In the genomic region with DNA sequence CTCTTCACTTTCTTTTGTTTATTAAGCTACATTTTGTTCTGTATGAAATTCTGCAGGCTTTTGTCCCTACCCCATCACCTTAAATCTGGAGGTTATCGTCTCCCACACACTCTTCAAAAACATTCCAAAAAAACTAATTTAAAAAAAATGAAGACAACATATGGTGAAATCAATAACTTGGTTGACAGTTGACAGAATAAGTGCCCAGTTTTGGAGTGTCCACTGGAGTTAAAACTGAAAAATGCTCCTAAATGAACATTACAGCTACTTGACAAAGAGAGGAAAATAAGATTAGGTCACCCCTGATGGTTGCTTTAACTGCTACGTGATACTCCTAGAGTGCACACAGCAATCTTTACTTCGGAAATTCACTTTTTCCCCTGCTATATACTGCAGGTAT, we compare ENCODE assay signal across 9 cellular contexts. TPM values are rescaled to one million over a fixed set of nuclear protein-coding genes. Genes with fewer than 3 reads are reported as not detected.
DNase-seq lines count a peak whose midpoint lies in the region; ATAC-seq, FAIRE-seq and TF ChIP-seq lines count a peak whose summit lies in the region.
"Had no signal": no experiment of that assay in that cellular context is flagged by ENCODE, and none has a peak within 500 bp of the region (broad histone marks: within the 10 kb centered on the region; RNA-seq: fewer than 3 reads in every experiment).

No MANE protein-coding gene starts in this region.

- peak overlapping the region; percentile 34 for H3K27ac ChIP-seq in brain microvascular endothelial cell

- H3K27me3 ChIP-seq in brain microvascular endothelial cell (replicated peaks), result no peaks in the 10 kb centered on the region

- no peak for ATAC-seq in naive B cell (ENCODE audit: low read depth in 2 of 2)

- peak overlapping the region; percentile 89 to 98 (median 96) for H3K4me3 Mint-ChIP-seq in naive B cell

- H3K36me3 ChIP-seq in brain microvascular endothelial cell (replicated peaks), result no peaks in the 10 kb centered on the region

- DNase-seq in AG09309 (ENCODE audit: low read depth) (no peak), HT-29 (ENCODE audit: low spot score) (peak; percentile 16), brain microvascular endothelial cell (no peak), naive B cell (no peak), H54 (ENCODE audit: insufficient read length, low spot score) (no peak), dedifferentiated amniotic fluid mesenchymal stem cell (ENCODE audit: extremely low spot score) (no peak), NCI-H1694 (lab: John Stamatoyannopoulos, UW) (no peak)
- no peak for DNase-seq in activated CD8-positive, alpha-beta memory T cell treated with anti-CD3 and anti-CD28 coated beads, Interleukin-2, amount 50 U/mL, for 48 hours

- peak overlapping the region; percentile 91 for H3K4me3 ChIP-seq in AG09309 (ENCODE audit: control insufficient read depth, low read depth, low read length)
- peak overlapping the region; percentile 89 for H3K4me3 ChIP-seq in brain microvascular endothelial cell (ENCODE audit: low read depth, low read length)

- in situ Hi-C loops in brain microvascular endothelial cell (cut with HindIII; ENCODE audit: low pct_ligation_motif_present, low sequenced_read_pairs), result no loop called here

- TF ChIP-seq CTCF in AG09309 (IDR thresholded peaks at IDR 0.05; ENCODE audit: control insufficient read depth, insufficient read depth, low read depth, low read length, missing control alignments) (no peak), brain microvascular endothelial cell (IDR thresholded peaks at IDR 0.05; ENCODE audit: low read depth, low read length, missing control alignments) (no peak)

- no peak for FAIRE-seq in H54 (lab: Jason Lieb, UNC)
- FAIRE-seq: colon had no signal

- peaks cover 28 to 35% (median 31%) of the 10 kb centered on the region in 3 donors for H3K4me1 Mint-ChIP-seq in naive B cell

- no peaks in the 10 kb centered on the region for H3K27me3 Mint-ChIP-seq in naive B cell

- TF ChIP-seq POLR2A in H54 (IDR thresholded peaks at IDR 0.05; ENCODE audit: low read depth, low read length), result no peak

- H3K9me3 Mint-ChIP-seq in naive B cell, result peaks cover 0 to 2% (median 0%) of the 10 kb centered on the region in 7 donors

- H3K36me3 Mint-ChIP-seq in naive B cell, result no peaks in the 10 kb centered on the region

- H3K27ac Mint-ChIP-seq in naive B cell, result peak overlapping the region in 5 of 6 donors; percentile 2 to 99 (median 95)

RNA-seq across cellular contexts. Expression of gene ZNF827, which starts 0.6 kb away (rescaled TPM):
- 4.8 and 10.6 TPM in 2 replicates for total RNA-seq in HT-29 (2014; rRNA removed; shearing (Covaris generic))
- 1 to 10 TPM; 2.3 to 6.2 (median 4.2) TPM for polyA plus RNA-seq in naive B cell (ENCODE audit: low read depth in 6 of 6)
